Comparison of ENCODE assay signal across 8 cellular contexts in the genomic region with DNA sequence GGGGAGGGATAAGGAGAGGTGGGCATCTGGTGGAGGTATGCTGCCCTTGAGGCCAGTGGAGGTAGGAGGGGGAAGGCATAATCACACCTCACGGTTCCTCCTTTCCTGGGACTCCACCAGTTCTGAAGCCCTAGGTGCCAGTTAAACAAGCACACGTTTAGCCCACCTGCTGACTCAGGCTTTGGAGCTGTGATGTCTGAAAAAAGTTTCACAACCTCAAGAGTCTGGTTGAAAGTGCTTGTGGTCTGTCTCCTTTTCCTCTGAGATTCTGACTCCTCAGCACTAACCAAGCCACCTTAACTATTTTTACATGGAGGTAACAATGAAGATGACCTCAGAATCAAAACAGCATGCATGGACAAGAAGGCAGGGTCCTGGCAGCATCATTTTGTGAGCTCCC. TPM values are rescaled to one million over a fixed set of nuclear protein-coding genes. Genes with fewer than 3 reads are reported as not detected.
DNase-seq lines count a peak whose midpoint lies in the region; ATAC-seq and TF ChIP-seq lines count a peak whose summit lies in the region.

No MANE protein-coding gene starts in this region.

- TF ChIP-seq CTCF in CD14-positive monocyte (IDR thresholded peaks at IDR 0.05), result no peak

- H3K4me3 Mint-ChIP-seq in CD14-positive monocyte, result no peak overlapping the region
- H3K4me3 Mint-ChIP-seq in activated naive CD8-positive, alpha-beta T cell treated with anti-CD3 and anti-CD28 coated beads, Interleukin-2, amount 50 U/mL, for 24 hours, result no peak overlapping the region

- no peaks in the 10 kb centered on the region for H3K9me3 Mint-ChIP-seq in CD14-positive monocyte
- H3K9me3 Mint-ChIP-seq in activated naive CD8-positive, alpha-beta T cell treated with anti-CD3 and anti-CD28 coated beads, Interleukin-2, amount 50 U/mL, for 24 hours, result no peaks in the 10 kb centered on the region

- H3K4me1 Mint-ChIP-seq in CD14-positive monocyte, result peaks cover 13% of the 10 kb centered on the region
- H3K4me1 Mint-ChIP-seq in activated naive CD8-positive, alpha-beta T cell treated with anti-CD3 and anti-CD28 coated beads, Interleukin-2, amount 50 U/mL, for 24 hours, result peaks cover 17% of the 10 kb centered on the region

- no peak for DNase-seq in CD14-positive monocyte (ENCODE audit: low spot score)
- DNase-seq in activated naive CD8-positive, alpha-beta T cell treated with anti-CD3 and anti-CD28 coated beads, Interleukin-2, amount 50 U/mL, for 24 hours, result peak; percentile 13
- peak; percentile 36 for DNase-seq in stimulated activated CD8-positive, alpha-beta memory T cell treated with anti-CD3 and anti-CD28 coated beads, Interleukin-4, amount 100 ng/mL, for 48 hours
- no peak for DNase-seq in germinal center (ENCODE audit: low spot score)
- DNase-seq in stimulated activated CD4-positive, alpha-beta T cell treated with anti-CD3 and anti-CD28 coated beads, Interleukin-4, amount 100 ng/mL, for 4 hours, result no peak
- DNase-seq in D341Med (ENCODE audit: low spot score), result no peak

- H3K36me3 Mint-ChIP-seq in CD14-positive monocyte, result peaks cover 60 to 62% of the 10 kb centered on the region in 2 donors
- peaks cover 18% of the 10 kb centered on the region for H3K36me3 Mint-ChIP-seq in activated naive CD8-positive, alpha-beta T cell treated with anti-CD3 and anti-CD28 coated beads, Interleukin-2, amount 50 U/mL, for 24 hours (ENCODE audit: low read depth)

- peak overlapping the region in 5 of 7 donors; percentile 50 to 84 (median 64) for H3K27ac Mint-ChIP-seq in CD14-positive monocyte
- peak overlapping the region; percentile 46 for H3K27ac Mint-ChIP-seq in activated naive CD8-positive, alpha-beta T cell treated with anti-CD3 and anti-CD28 coated beads, Interleukin-2, amount 50 U/mL, for 24 hours

- no peaks in the 10 kb centered on the region for H3K27me3 Mint-ChIP-seq in CD14-positive monocyte (ENCODE audit: low read depth in 3 of 3)
- H3K27me3 Mint-ChIP-seq in activated naive CD8-positive, alpha-beta T cell treated with anti-CD3 and anti-CD28 coated beads, Interleukin-2, amount 50 U/mL, for 24 hours, result no peaks in the 10 kb centered on the region

- intact Hi-C loops in CD14-positive monocyte (cut with micrococcal nuclease), result no loop called here

- ATAC-seq in GM19324 (IDR thresholded peaks at IDR 0.05; ENCODE audit: low FRiP score, unreplicated experiment) (peak; percentile 83), HG03135 (IDR thresholded peaks at IDR 0.05; ENCODE audit: unreplicated experiment) (peak; percentile 92)
- peak; percentile 95 for ATAC-seq in activated naive CD8-positive, alpha-beta T cell treated with anti-CD3 and anti-CD28 coated beads, Interleukin-2, amount 50 U/mL, for 24 hours

RNA-seq across cellular contexts. Expression of a gene that starts 23.0 kb away (rescaled TPM):
- polyA plus RNA-seq in CD14-positive monocyte, result 10 to 100 TPM; 34.8 to 35.8 TPM

Comparison
In these comparisons a context has a peak if more than half of its experiments do, and no peak if none do; other contexts are left out.
1. DNase-seq: peak in activated naive CD8-positive, alpha-beta T cell treated with anti-CD3 and anti-CD28 coated beads, Interleukin-2, amount 50 U/mL, for 24 hours (single experiment) and stimulated activated CD8-positive, alpha-beta memory T cell treated with anti-CD3 and anti-CD28 coated beads, Interleukin-4, amount 100 ng/mL, for 48 hours (single experiment); none in CD14-positive monocyte (single experiment), germinal center (single experiment), stimulated activated CD4-positive, alpha-beta T cell treated with anti-CD3 and anti-CD28 coated beads, Interleukin-4, amount 100 ng/mL, for 4 hours (0 of 2) and D341Med (single experiment).
2. Peak in every context shown above with its lines, with median percentiles within 50 percentile points of each other: ATAC-seq.